8 cellular contexts compared by ENCODE assay signal in the genomic region with DNA sequence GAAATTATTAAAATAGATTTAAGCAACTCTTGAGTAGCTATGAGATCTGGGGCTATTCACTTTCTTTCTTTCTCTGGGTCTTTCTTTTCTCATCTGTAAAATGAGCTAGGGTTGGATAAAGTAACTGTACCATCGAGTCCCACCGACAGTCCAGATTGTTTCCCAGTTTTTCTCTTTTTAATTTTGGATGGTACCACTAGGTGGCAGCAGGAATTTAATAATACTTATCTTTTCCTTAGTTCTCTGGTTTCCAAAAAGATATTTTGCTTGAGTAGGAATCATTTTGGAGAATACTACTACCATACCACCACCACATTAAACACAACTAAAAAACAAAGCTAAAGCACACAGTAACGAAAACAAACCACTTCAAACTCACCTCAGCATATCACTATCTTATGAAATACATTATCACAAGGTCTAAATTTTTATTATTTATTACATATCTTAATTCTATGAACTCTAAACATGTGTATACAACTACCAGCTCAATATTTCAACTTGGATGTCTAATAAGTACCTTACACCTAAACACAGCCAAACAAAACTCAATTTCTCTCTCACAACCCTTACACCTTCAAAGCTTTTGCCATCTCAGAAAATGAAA.
DNase-seq lines count a peak whose midpoint lies in the region; ATAC-seq, FAIRE-seq and TF ChIP-seq lines count a peak whose summit lies in the region.

No MANE protein-coding gene starts in this region.

- H3K9me3 ChIP-seq in K562 (replicated peaks; ENCODE audit: control insufficient read depth, insufficient read depth, low read depth, low read length): no peaks in the 10 kb centered on the region
- H3K9me3 ChIP-seq in thyroid gland: no peaks in the 10 kb centered on the region

- H4K20me1 ChIP-seq in KMS-11 (ENCODE audit: insufficient read depth) (no peaks in the 10 kb centered on the region), K562 (replicated peaks; ENCODE audit: control insufficient read depth, insufficient read depth, low read length) (no peaks in the 10 kb centered on the region)

- H3K27me3 ChIP-seq in KMS-11 (ENCODE audit: insufficient read depth, low read depth) (no peaks in the 10 kb centered on the region), K562 (ENCODE audit: control insufficient read depth in 2 of 2, insufficient read depth in 2 of 2, low read length in 2 of 2) (no peaks in the 10 kb centered on the region), thyroid gland (no peaks in the 10 kb centered on the region)

- H3K4me3 ChIP-seq in KMS-11 (IDR thresholded peaks at IDR 0.05; ENCODE audit: insufficient read depth, low read depth, low read length): no peak overlapping the region
- no peak overlapping the region for H3K4me3 ChIP-seq in K562
- H3K4me3 ChIP-seq in thyroid gland (replicated peaks in 1 of 3): no peak overlapping the region

- BruUV-seq in K562 (replicated peaks; lab: Mats Ljungman, UMichigan): no TSS peak

- H3K27ac ChIP-seq in KMS-11 (no peak overlapping the region), K562 (ENCODE audit: extremely low read depth, low read depth, low read length) (no peak overlapping the region), thyroid gland (no peak overlapping the region)

- POLR2A ChIA-PET in K562 (lab: Yijun Ruan, JAX): interaction anchor here (0.7 kb wide), 1 partner anchor 894 kb away, joined by 3 read pairs; no protein-coding TSS in a partner anchor

- H3K79me2 ChIP-seq in KMS-11 (ENCODE audit: insufficient read depth, low read depth): no peaks in the 10 kb centered on the region
- H3K79me2 ChIP-seq in K562 (ENCODE audit: control insufficient read depth, insufficient read depth, low read length): no peaks in the 10 kb centered on the region

- H3K4me2 ChIP-seq in KMS-11 (no peak overlapping the region), K562 (ENCODE audit: insufficient read depth, low read length) (no peak overlapping the region)

- no peak for TF ChIP-seq EP300 in K562 (IDR thresholded peaks at IDR 0.05; ENCODE audit: low read length)

- TF ChIP-seq POLR2A in K562 (conservative IDR thresholded peaks at IDR 0.05) (no peak), thyroid gland (IDR thresholded peaks at IDR 0.05) (no peak)

- intact Hi-C loops in K562 (cut with micrococcal nuclease): loop anchor here (10.0 kb wide), 2 partner anchors 902 to 1482 kb away; no protein-coding TSS in a partner anchor
- intact Hi-C loops in thyroid gland (cut with DNase I): no loop called here

- in situ Hi-C loops in K562 (cut with MboI): no loop called here

- H3K36me3 ChIP-seq in KMS-11 (ENCODE audit: insufficient read depth): no peaks in the 10 kb centered on the region
- no peaks in the 10 kb centered on the region for H3K36me3 ChIP-seq in K562 (ENCODE audit: control insufficient read depth, insufficient read depth, low read length)
- H3K36me3 ChIP-seq in thyroid gland: no peaks in the 10 kb centered on the region

- CTCF ChIA-PET in K562 (lab: Yijun Ruan, JAX; ENCODE audit: low intra/inter-chr PET ratio): no interaction called here

- peak; percentile 8 to 45; a peak in 2 of 4 replicates for TF ChIP-seq RAD21 in K562 (CRISPR knock-in tag; conservative IDR thresholded peaks at IDR 0.05 in 1 of 2, IDR thresholded peaks at IDR 0.05 in 1 of 2)

- TF ChIP-seq CTCF in KMS-11 (conservative IDR thresholded peaks at IDR 0.05; ENCODE audit: low read depth, low read length): peak; percentile 80
- TF ChIP-seq CTCF in K562 (IDR thresholded peaks at IDR 0.05 in 2 of 3, conservative IDR thresholded peaks at IDR 0.05 in 1 of 3; ENCODE audit: insufficient read depth in 2 of 3, low read depth in 1 of 3, low read length in 3 of 3): peak in 2 of 3 experiments; percentile 28 to 43; a peak in 3 of 6 replicates
- peak in 3 of 6 experiments; percentile 23 to 53 (median 28) for TF ChIP-seq CTCF in thyroid gland (IDR thresholded peaks at IDR 0.05)

- peak; percentile 59 for FAIRE-seq in K562 (lab: Jason Lieb, UNC)

- 0% methylated on average over 3 of the region's 3 CpGs for WGBS in K562 (ENCODE audit: insufficient coverage, low coverage, missing lambda C conversion rate)
- WGBS in thyroid gland, 2 donors: 27 to 37% methylated on average over 3 of the region's 3 CpGs

- no peaks in the 10 kb centered on the region for H3K9me1 ChIP-seq in K562 (ENCODE audit: control insufficient read depth, insufficient read depth, low read length)

- no peak for ATAC-seq in K562
- no peak for ATAC-seq in HG03159 (IDR thresholded peaks at IDR 0.05; ENCODE audit: unreplicated experiment)

- H3K4me1 ChIP-seq in KMS-11 (ENCODE audit: low read depth, poor library complexity, severe bottlenecking) (no peaks in the 10 kb centered on the region), K562 (replicated peaks in 1 of 2; ENCODE audit: control insufficient read depth in 2 of 2, insufficient read depth in 2 of 2, low read length in 2 of 2) (no peaks in the 10 kb centered on the region), thyroid gland (no peaks in the 10 kb centered on the region)

- H2AFZ ChIP-seq in KMS-11 (ENCODE audit: low read depth): no peak overlapping the region
- no peak overlapping the region for H2AFZ ChIP-seq in K562 (ENCODE audit: low read depth, low read length)

- H3K9ac ChIP-seq in KMS-11 (no peak overlapping the region), K562 (ENCODE audit: insufficient read depth in 1 of 2, low read depth in 2 of 2, low read length in 2 of 2) (no peak overlapping the region)

- peak; percentile 54 for DNase-seq in DMS53 (lab: John Stamatoyannopoulos, UW)
- DNase-seq in K562 (ENCODE audit: extremely low read depth in 1 of 4, low spot score in 3 of 4): peak; percentile 5 to 22 (median 8)
- peak; percentile 27 for DNase-seq in midbrain (lab: John Stamatoyannopoulos, UW)
- DNase-seq in thyroid gland: no peak
- no peak for DNase-seq in activated T-cell treated with anti-CD3 and anti-CD28 coated beads for 4 hours
- no peak for DNase-seq in activated effector memory CD4-positive, alpha-beta T cell treated with Interleukin-2 at 50 U/mL for 16 hours

TF ChIP-seq in K562, 482 proteins besides CTCF, POLR2A, EP300 and RAD21 (continues in another document):
- TF ChIP-seq THRAP3 (IDR thresholded peaks at IDR 0.05; ENCODE audit: borderline replicate concordance) (no peak), CBX2 (IDR thresholded peaks at IDR 0.05; ENCODE audit: insufficient read depth, low read length, poor library complexity, severe bottlenecking) (no peak), PCBP2 (IDR thresholded peaks at IDR 0.05; ENCODE audit: low read depth, low read length, poor library complexity, severe bottlenecking) (no peak), RBM17 (IDR thresholded peaks at IDR 0.05; ENCODE audit: borderline replicate concordance, low read depth, low read length) (no peak), SRSF9 (IDR thresholded peaks at IDR 0.05; ENCODE audit: borderline replicate concordance, low read depth, low read length) (no peak), PCBP1 (IDR thresholded peaks at IDR 0.05; ENCODE audit: low read depth, low read length, poor library complexity, severe bottlenecking) (no peak)
- TF ChIP-seq, protein P1, sequence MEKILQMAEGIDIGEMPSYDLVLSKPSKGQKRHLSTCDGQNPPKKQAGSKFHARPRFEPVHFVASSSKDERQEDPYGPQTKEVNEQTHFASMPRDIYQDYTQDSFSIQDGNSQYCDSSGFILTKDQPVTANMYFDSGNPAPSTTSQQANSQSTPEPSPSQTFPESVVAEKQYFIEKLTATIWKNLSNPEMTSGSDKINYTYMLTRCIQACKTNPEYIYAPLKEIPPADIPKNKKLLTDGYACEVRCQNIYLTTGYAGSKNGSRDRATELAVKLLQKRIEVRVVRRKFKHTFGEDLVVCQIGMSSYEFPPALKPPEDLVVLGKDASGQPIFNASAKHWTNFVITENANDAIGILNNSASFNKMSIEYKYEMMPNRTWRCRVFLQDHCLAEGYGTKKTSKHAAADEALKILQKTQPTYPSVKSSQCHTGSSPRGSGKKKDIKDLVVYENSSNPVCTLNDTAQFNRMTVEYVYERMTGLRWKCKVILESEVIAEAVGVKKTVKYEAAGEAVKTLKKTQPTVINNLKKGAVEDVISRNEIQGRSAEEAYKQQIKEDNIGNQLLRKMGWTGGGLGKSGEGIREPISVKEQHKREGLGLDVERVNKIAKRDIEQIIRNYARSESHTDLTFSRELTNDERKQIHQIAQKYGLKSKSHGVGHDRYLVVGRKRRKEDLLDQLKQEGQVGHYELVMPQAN (IDR thresholded peaks at IDR 0.05; ENCODE audit: borderline replicate concordance): no peak

Comparison
In these comparisons a context has a peak if more than half of its experiments do, and no peak if none do; other contexts are left out.
1. DNase-seq: peak in DMS53 (single experiment), K562 (4 of 4) and midbrain (single experiment); none in thyroid gland (0 of 2), activated T-cell treated with anti-CD3 and anti-CD28 coated beads for 4 hours (single experiment) and activated effector memory CD4-positive, alpha-beta T cell treated with Interleukin-2 at 50 U/mL for 16 hours (single experiment).